Comparison of ENCODE assay signal across 9 cellular contexts in genomic region chr7:79806161-79806734, GRCh38.
DNase-seq lines count a peak whose midpoint lies in the region; ATAC-seq and TF ChIP-seq lines count a peak whose summit lies in the region.
"Had no signal": no experiment of that assay in that cellular context is flagged by ENCODE, and none has a peak within 500 bp of the region (broad histone marks: within the 10 kb centered on the region; RNA-seq: fewer than 3 reads in every experiment).

No MANE protein-coding gene starts in this region.

- H3K4me1 ChIP-seq in left ventricle myocardium inferior: no peaks in the 10 kb centered on the region
- no peaks in the 10 kb centered on the region for H3K4me1 ChIP-seq in PC-3 (ENCODE audit: insufficient read depth, low read length)
- no peaks in the 10 kb centered on the region for H3K4me1 ChIP-seq in right cardiac atrium (ENCODE audit: control insufficient read depth, insufficient read depth, low read length)

- peak; percentile 21 for TF ChIP-seq CTCF in left ventricle myocardium inferior (IDR thresholded peaks at IDR 0.05; ENCODE audit: borderline replicate concordance)
- TF ChIP-seq CTCF in PC-3 (conservative IDR thresholded peaks at IDR 0.05; ENCODE audit: low read depth, low read length): peak; percentile 69

- no peaks in the 10 kb centered on the region for H3K79me2 ChIP-seq in PC-3 (ENCODE audit: low read length)

- H3K4me3 ChIP-seq in left ventricle myocardium inferior (no peak overlapping the region), PC-3 (ENCODE audit: low read length) (no peak overlapping the region), right cardiac atrium (ENCODE audit: low read length) (no peak overlapping the region)

- H3K9me2 ChIP-seq in PC-3 (replicated peaks; ENCODE audit: low read length): no peaks in the 10 kb centered on the region

- no TSS peak for BruUV-seq in PC-3 (replicated peaks; lab: Mats Ljungman, UMichigan)

- H2AFZ ChIP-seq in PC-3 (ENCODE audit: low read length): no peak overlapping the region

- H3F3A ChIP-seq in PC-3 (ENCODE audit: low read length, unreplicated experiment): no peaks in the 10 kb centered on the region

- WGBS in right cardiac atrium: 40% methylated on average over 6 of the region's 6 CpGs

- no peaks in the 10 kb centered on the region for H4K20me1 ChIP-seq in PC-3 (ENCODE audit: low read length)

- CTCF ChIA-PET in PC-3 (lab: Charles Lee): no interaction called here

- H3K9me3 ChIP-seq in left ventricle myocardium inferior (replicated peaks): no peaks in the 10 kb centered on the region
- no peaks in the 10 kb centered on the region for H3K9me3 ChIP-seq in PC-3 (ENCODE audit: low read length)
- H3K9me3 ChIP-seq in right cardiac atrium (ENCODE audit: control insufficient read depth, low read length): no peaks in the 10 kb centered on the region

- H3K27me3 ChIP-seq in left ventricle myocardium inferior (ENCODE audit: low read depth) (no peaks in the 10 kb centered on the region), PC-3 (ENCODE audit: low read length) (no peaks in the 10 kb centered on the region), right cardiac atrium (ENCODE audit: control insufficient read depth, insufficient read depth) (no peaks in the 10 kb centered on the region)

- H3K27ac ChIP-seq in left ventricle myocardium inferior (replicated peaks) (no peak overlapping the region), PC-3 (ENCODE audit: low read length) (no peak overlapping the region), right cardiac atrium (ENCODE audit: low read length) (no peak overlapping the region)

- intact Hi-C loops in left ventricle myocardium inferior (cut with micrococcal nuclease) (no loop called here), Right ventricle myocardium superior (cut with DNase I) (no loop called here), PC-3 (cut with micrococcal nuclease) (loop anchor here (1.0 kb wide), 2 partner anchors 213 to 242 kb away; no protein-coding TSS in a partner anchor), right cardiac atrium (cut with DNase I) (no loop called here)

- DNase-seq in left ventricle myocardium inferior (no peak), Right ventricle myocardium superior (no peak), PC-3 (peak; percentile 55), fibroblast of gingiva (ENCODE audit: low read depth) (peak; percentile 39), NCI-H187 (lab: John Stamatoyannopoulos, UW) (no peak), iPS-NIHi11 (ENCODE audit: low spot score) (no peak), right cardiac atrium (no peak)
- DNase-seq: caudate nucleus had no signal

- H3K4me2 ChIP-seq in PC-3 (ENCODE audit: low read length): no peak overlapping the region

- H3K9ac ChIP-seq in PC-3 (ENCODE audit: low read length): no peak overlapping the region

- ATAC-seq in Right ventricle myocardium superior (ENCODE audit: poor library complexity) (no peak), PC-3 (peak; percentile 65), GM18858 (IDR thresholded peaks at IDR 0.05; ENCODE audit: unreplicated experiment) (no peak), right cardiac atrium (no peak)

- H3K36me3 ChIP-seq in left ventricle myocardium inferior (no peaks in the 10 kb centered on the region), PC-3 (ENCODE audit: low read depth, low read length) (no peaks in the 10 kb centered on the region)

- POLR2A ChIA-PET in PC-3 (lab: Charles Lee; ENCODE audit: unreplicated experiment): interaction anchor here (0.6 kb wide), 1 partner anchor 227 kb away, joined by 5 read pairs; no protein-coding TSS in a partner anchor

Comparison
In these comparisons a context has a peak if more than half of its experiments do, and no peak if none do; other contexts are left out.
1. DNase-seq: peak in PC-3 (single experiment) and fibroblast of gingiva (single experiment); none in left ventricle myocardium inferior (single experiment), Right ventricle myocardium superior (single experiment), NCI-H187 (0 of 2), iPS-NIHi11 (single experiment) and right cardiac atrium (0 of 3).